ENCODE assay signal across 12 cellular contexts in genomic region chr12:28568083-28568482, GRCh38.
DNase-seq lines count a peak whose midpoint lies in the region; ATAC-seq and TF ChIP-seq lines count a peak whose summit lies in the region.
"Had no signal": no experiment of that assay in that cellular context is flagged by ENCODE, and none has a peak within 500 bp of the region (broad histone marks: within the 10 kb centered on the region; RNA-seq: fewer than 3 reads in every experiment).

No MANE protein-coding gene starts in this region.

- TF ChIP-seq CTCF in RWPE1 (conservative IDR thresholded peaks at IDR 0.05; ENCODE audit: low read depth) (no peak), esophagus squamous epithelium (IDR thresholded peaks at IDR 0.05) (no peak)

- no peaks in the 10 kb centered on the region for H3K9me3 Mint-ChIP-seq in activated CD8-positive, alpha-beta T cell treated with anti-CD3 and anti-CD28 coated beads, Interleukin-2, amount 10 ng/mL, durations not matched to agents 7 days and 5 days (ENCODE audit: insufficient read depth)

- POLR2A ChIA-PET in RWPE1 (lab: Yijun Ruan, JAX; ENCODE audit: low non-redundant PET) = no interaction called here
- POLR2A ChIA-PET in activated CD8-positive, alpha-beta T cell treated with anti-CD3 and anti-CD28 coated beads, Interleukin-2, amount 10 ng/mL, durations not matched to agents 7 days and 5 days (lab: Charles Lee) = no interaction called here

- DNase-seq in Daoy (ENCODE audit: low read depth) (peak; percentile 53), RWPE1 (ENCODE audit: low spot score) (peak; percentile 38), esophagus squamous epithelium (lab: John Stamatoyannopoulos, UW) (no peak), renal cortical epithelial cell (ENCODE audit: low read depth) (peak; percentile 86)
- DNase-seq in activated CD8-positive, alpha-beta T cell treated with anti-CD3 and anti-CD28 coated beads, Interleukin-2, amount 10 ng/mL, durations not matched to agents 7 days and 5 days = no peak
- DNase-seq in activated CD4-positive, alpha-beta T cell treated with anti-CD3 and anti-CD28 coated beads for 1 hour = no peak
- DNase-seq: activated CD4-positive, alpha-beta T cell treated with anti-CD3 and anti-CD28 coated beads for 36 hours; SJCRH30; stimulated activated CD8-positive, alpha-beta memory T cell treated with anti-CD3 and anti-CD28 coated beads, Interleukin-4, amount 100 ng/mL, for 48 hours had no signal

- H3K27me3 ChIP-seq in esophagus squamous epithelium = no peaks in the 10 kb centered on the region
- H3K27me3 ChIP-seq: SJCRH30 had no signal

- H3K27ac ChIP-seq in RWPE1 = no peak overlapping the region
- peak overlapping the region in 3 of 4 donors; percentile 3 to 84 (median 68) for H3K27ac ChIP-seq in esophagus squamous epithelium
- H3K27ac ChIP-seq: SJCRH30 had no signal

- intact Hi-C loops in esophagus squamous epithelium (cut with DNase I) = no loop called here

- WGBS in esophagus squamous epithelium, 2 donors = 52 to 72% methylated on average over 3 of the region's 3 CpGs

- no peaks in the 10 kb centered on the region for H3K9me3 ChIP-seq in esophagus squamous epithelium
- H3K9me3 ChIP-seq: SJCRH30 had no signal

- TF ChIP-seq POLR2A in esophagus squamous epithelium (IDR thresholded peaks at IDR 0.05) = no peak

- no peaks in the 10 kb centered on the region for H3K27me3 Mint-ChIP-seq in activated CD8-positive, alpha-beta T cell treated with anti-CD3 and anti-CD28 coated beads, Interleukin-2, amount 10 ng/mL, durations not matched to agents 7 days and 5 days (ENCODE audit: low read depth)
- H3K27me3 Mint-ChIP-seq: activated CD4-positive, alpha-beta T cell treated with anti-CD3 and anti-CD28 coated beads for 36 hours; dendritic cell treated with granulocyte-macrophage colony-stimulating factor and Interleukin-4, amounts not matched to agents 40 ng/mL and 50 ng/mL, for 4 days had no signal

- H3K4me1 Mint-ChIP-seq in activated CD8-positive, alpha-beta T cell treated with anti-CD3 and anti-CD28 coated beads, Interleukin-2, amount 10 ng/mL, durations not matched to agents 7 days and 5 days (ENCODE audit: low read depth) = no peaks in the 10 kb centered on the region
- H3K4me1 Mint-ChIP-seq: activated CD4-positive, alpha-beta T cell treated with anti-CD3 and anti-CD28 coated beads for 36 hours had no signal

- peaks cover 0 to 23% (median 7%) of the 10 kb centered on the region in 3 donors for H3K4me1 ChIP-seq in esophagus squamous epithelium
- H3K4me1 ChIP-seq: SJCRH30 had no signal

- no peak overlapping the region for H3K27ac Mint-ChIP-seq in activated CD8-positive, alpha-beta T cell treated with anti-CD3 and anti-CD28 coated beads, Interleukin-2, amount 10 ng/mL, durations not matched to agents 7 days and 5 days
- H3K27ac Mint-ChIP-seq: activated CD4-positive, alpha-beta T cell treated with anti-CD3 and anti-CD28 coated beads for 36 hours; dendritic cell treated with granulocyte-macrophage colony-stimulating factor and Interleukin-4, amounts not matched to agents 40 ng/mL and 50 ng/mL, for 4 days had no signal

- H3K4me3 Mint-ChIP-seq in activated CD8-positive, alpha-beta T cell treated with anti-CD3 and anti-CD28 coated beads, Interleukin-2, amount 10 ng/mL, durations not matched to agents 7 days and 5 days = no peak overlapping the region
- H3K4me3 Mint-ChIP-seq: activated CD4-positive, alpha-beta T cell treated with anti-CD3 and anti-CD28 coated beads for 36 hours; dendritic cell treated with granulocyte-macrophage colony-stimulating factor and Interleukin-4, amounts not matched to agents 40 ng/mL and 50 ng/mL, for 4 days had no signal

- CTCF ChIA-PET in RWPE1 (lab: Yijun Ruan, JAX) = no interaction called here
- CTCF ChIA-PET in activated CD8-positive, alpha-beta T cell treated with anti-CD3 and anti-CD28 coated beads, Interleukin-2, amount 10 ng/mL, durations not matched to agents 7 days and 5 days (lab: Charles Lee) = no interaction called here

- H3K36me3 ChIP-seq in esophagus squamous epithelium = no peaks in the 10 kb centered on the region
- H3K36me3 ChIP-seq: SJCRH30 had no signal

- H3K4me3 ChIP-seq in esophagus squamous epithelium = no peak overlapping the region
- H3K4me3 ChIP-seq: SJCRH30 had no signal

- no peaks in the 10 kb centered on the region for H3K36me3 Mint-ChIP-seq in activated CD8-positive, alpha-beta T cell treated with anti-CD3 and anti-CD28 coated beads, Interleukin-2, amount 10 ng/mL, durations not matched to agents 7 days and 5 days (ENCODE audit: low read depth)

- no peak for ATAC-seq in activated CD8-positive, alpha-beta T cell treated with anti-CD3 and anti-CD28 coated beads, Interleukin-2, amount 10 ng/mL, durations not matched to agents 7 days and 5 days
- ATAC-seq in HG03460 (IDR thresholded peaks at IDR 0.05; ENCODE audit: unreplicated experiment) (no peak), GM21447 (IDR thresholded peaks at IDR 0.05; ENCODE audit: unreplicated experiment) (no peak)
- ATAC-seq: activated CD4-positive, alpha-beta T cell treated with anti-CD3 and anti-CD28 coated beads for 36 hours had no signal

Comparison
In these comparisons a context has a peak if more than half of its experiments do, and no peak if none do; other contexts are left out.
1. DNase-seq: peak in Daoy (single experiment), RWPE1 (single experiment) and renal cortical epithelial cell (single experiment); none in esophagus squamous epithelium (single experiment), activated CD8-positive, alpha-beta T cell treated with anti-CD3 and anti-CD28 coated beads, Interleukin-2, amount 10 ng/mL, durations not matched to agents 7 days and 5 days (single experiment) and activated CD4-positive, alpha-beta T cell treated with anti-CD3 and anti-CD28 coated beads for 1 hour (single experiment).